ENCODE assay signal across 1 cellular context in the genomic region with DNA sequence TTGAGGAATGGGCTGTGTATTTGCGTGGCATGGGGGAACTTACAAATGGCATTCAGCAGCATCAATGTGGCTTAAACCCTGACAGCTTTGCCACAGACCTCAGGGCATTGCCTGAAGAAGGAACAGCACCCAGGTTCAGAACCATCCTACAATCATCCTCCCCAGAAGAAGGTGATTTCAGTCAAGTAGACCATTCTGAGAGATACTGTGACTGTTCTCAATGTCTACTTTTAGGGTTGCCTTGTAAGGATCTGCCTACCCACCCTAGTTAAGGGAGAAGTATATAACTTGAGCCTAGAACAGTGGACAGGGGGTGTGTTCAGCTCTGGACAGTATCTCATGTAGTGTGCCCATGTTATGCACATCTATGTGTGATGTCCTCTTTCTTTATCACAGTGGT.
TF ChIP-seq lines count a peak whose summit lies in the region.

No MANE protein-coding gene starts in this region.

TF ChIP-seq in K562, 482 proteins besides CTCF, POLR2A, EP300 and RAD21:
- no peak for TF ChIP-seq THAP12 (CRISPR knock-in tag; IDR thresholded peaks at IDR 0.05)
- TF ChIP-seq ZNF764 (CRISPR knock-in tag; IDR thresholded peaks at IDR 0.05; ENCODE audit: low read depth) = no peak
- TF ChIP-seq, protein P1, sequence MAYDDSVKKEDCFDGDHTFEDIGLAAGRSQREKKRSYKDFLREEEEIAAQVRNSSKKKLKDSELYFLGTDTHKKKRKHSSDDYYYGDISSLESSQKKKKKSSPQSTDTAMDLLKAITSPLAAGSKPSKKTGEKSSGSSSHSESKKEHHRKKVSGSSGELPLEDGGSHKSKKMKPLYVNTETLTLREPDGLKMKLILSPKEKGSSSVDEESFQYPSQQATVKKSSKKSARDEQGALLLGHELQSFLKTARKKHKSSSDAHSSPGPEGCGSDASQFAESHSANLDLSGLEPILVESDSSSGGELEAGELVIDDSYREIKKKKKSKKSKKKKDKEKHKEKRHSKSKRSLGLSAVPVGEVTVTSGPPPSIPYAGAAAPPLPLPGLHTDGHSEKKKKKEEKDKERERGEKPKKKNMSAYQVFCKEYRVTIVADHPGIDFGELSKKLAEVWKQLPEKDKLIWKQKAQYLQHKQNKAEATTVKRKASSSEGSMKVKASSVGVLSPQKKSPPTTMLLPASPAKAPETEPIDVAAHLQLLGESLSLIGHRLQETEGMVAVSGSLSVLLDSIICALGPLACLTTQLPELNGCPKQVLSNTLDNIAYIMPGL (CRISPR knock-in tag; IDR thresholded peaks at IDR 0.05) = no peak
- TF ChIP-seq MLLT1 (IDR thresholded peaks at IDR 0.05) = no peak
- TF ChIP-seq, protein P2, sequence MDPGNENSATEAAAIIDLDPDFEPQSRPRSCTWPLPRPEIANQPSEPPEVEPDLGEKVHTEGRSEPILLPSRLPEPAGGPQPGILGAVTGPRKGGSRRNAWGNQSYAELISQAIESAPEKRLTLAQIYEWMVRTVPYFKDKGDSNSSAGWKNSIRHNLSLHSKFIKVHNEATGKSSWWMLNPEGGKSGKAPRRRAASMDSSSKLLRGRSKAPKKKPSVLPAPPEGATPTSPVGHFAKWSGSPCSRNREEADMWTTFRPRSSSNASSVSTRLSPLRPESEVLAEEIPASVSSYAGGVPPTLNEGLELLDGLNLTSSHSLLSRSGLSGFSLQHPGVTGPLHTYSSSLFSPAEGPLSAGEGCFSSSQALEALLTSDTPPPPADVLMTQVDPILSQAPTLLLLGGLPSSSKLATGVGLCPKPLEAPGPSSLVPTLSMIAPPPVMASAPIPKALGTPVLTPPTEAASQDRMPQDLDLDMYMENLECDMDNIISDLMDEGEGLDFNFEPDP (CRISPR knock-in tag; IDR thresholded peaks at IDR 0.05) = no peak
- no peak for TF ChIP-seq UBTF (IDR thresholded peaks at IDR 0.05; ENCODE audit: borderline replicate concordance in 1 of 2, low read depth in 2 of 2, low read length in 2 of 2)
- no peak for TF ChIP-seq ZNF232 (CRISPR knock-in tag; IDR thresholded peaks at IDR 0.05)
- no peak for TF ChIP-seq CHD4 (IDR thresholded peaks at IDR 0.05; ENCODE audit: insufficient read depth, insufficient replicate concordance, low read depth, low read length, poor library complexity, severe bottlenecking)
- no peak for TF ChIP-seq PHB (CRISPR knock-in tag; IDR thresholded peaks at IDR 0.05)
- no peak for TF ChIP-seq EP400 (IDR thresholded peaks at IDR 0.05)
- TF ChIP-seq ZNF133 (CRISPR knock-in tag; IDR thresholded peaks at IDR 0.05) = no peak
- TF ChIP-seq USF1 (CRISPR knock-in tag; IDR thresholded peaks at IDR 0.05) = no peak
- TF ChIP-seq XRCC4 (IDR thresholded peaks at IDR 0.05; ENCODE audit: extremely low read depth, insufficient read depth, insufficient read length) = no peak
- no peak for TF ChIP-seq TEAD4 (IDR thresholded peaks at IDR 0.05; ENCODE audit: low read length)
- TF ChIP-seq TEAD4 (CRISPR knock-in tag; IDR thresholded peaks at IDR 0.05; ENCODE audit: borderline replicate concordance) = no peak
- no peak for TF ChIP-seq RBM22 (IDR thresholded peaks at IDR 0.05; ENCODE audit: low read depth, low read length, poor library complexity, severe bottlenecking)
- no peak for TF ChIP-seq KLF13 (tag; IDR thresholded peaks at IDR 0.05; ENCODE audit: borderline replicate concordance, low read depth)
- TF ChIP-seq ZNF121 (CRISPR knock-in tag; conservative IDR thresholded peaks at IDR 0.05) = no peak
- TF ChIP-seq GTF2E2 (tag; IDR thresholded peaks at IDR 0.05) = no peak
- TF ChIP-seq GTF2A2 (tag; IDR thresholded peaks at IDR 0.05) = no peak
